17 cellular contexts compared by ENCODE assay signal in the genomic region with DNA sequence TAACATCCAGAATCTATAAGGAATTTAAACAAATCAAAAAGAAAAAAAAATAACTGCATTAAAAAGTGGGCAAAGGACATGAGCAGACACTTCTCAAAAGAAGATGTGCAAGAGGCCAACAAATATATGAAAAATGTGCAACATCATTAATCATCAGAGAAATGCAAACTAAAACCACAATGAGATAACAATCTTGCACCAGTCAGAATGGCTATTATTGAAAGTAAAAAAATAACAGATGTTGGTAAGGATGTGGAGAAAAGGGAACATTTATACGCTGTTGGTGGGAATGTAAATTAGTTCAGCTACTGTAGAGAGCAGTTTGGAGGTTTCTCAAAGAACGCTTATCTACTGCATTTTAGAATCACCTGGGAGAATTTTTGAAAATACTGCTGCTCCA.
DNase-seq lines count a peak whose midpoint lies in the region; ATAC-seq and TF ChIP-seq lines count a peak whose summit lies in the region.
"Had no signal": no experiment of that assay in that cellular context is flagged by ENCODE, and none has a peak within 500 bp of the region (broad histone marks: within the 10 kb centered on the region; RNA-seq: fewer than 3 reads in every experiment).

No MANE protein-coding gene starts in this region.

- H2AFZ ChIP-seq in SK-N-SH (ENCODE audit: low read depth) (no peak overlapping the region), KMS-11 (ENCODE audit: low read depth) (no peak overlapping the region)

- H3K27ac ChIP-seq in SK-N-SH (ENCODE audit: low read depth in 2 of 2, low read length in 1 of 2) = no peak overlapping the region
- peak overlapping the region; percentile 27; the same call in 1 of the 2 replicates for H3K27ac ChIP-seq in KMS-11
- H3K27ac ChIP-seq in SK-N-MC = peak overlapping the region; percentile 7; the same call in 1 of the 2 replicates
- H3K27ac ChIP-seq in foreskin keratinocyte = no peak overlapping the region
- H3K27ac ChIP-seq: 22Rv1 had no signal

- H3K4me3 ChIP-seq in SK-N-SH (ENCODE audit: low read depth in 2 of 2, low read length in 1 of 2) (no peak overlapping the region), KMS-11 (IDR thresholded peaks at IDR 0.05; ENCODE audit: insufficient read depth, low read depth, low read length) (peak overlapping the region; percentile 32), SK-N-MC (peak overlapping the region; percentile 8)
- H3K4me3 ChIP-seq: MG63 had no signal

- no peak overlapping the region for H3K9ac ChIP-seq in SK-N-SH
- H3K9ac ChIP-seq in KMS-11 = no peak overlapping the region; the same call in 1 of the 2 replicates
- no peak overlapping the region for H3K9ac ChIP-seq in SK-N-MC (ENCODE audit: insufficient read length)

- TF ChIP-seq CTCF in SK-N-SH (IDR thresholded peaks at IDR 0.05) (no peak), KMS-11 (conservative IDR thresholded peaks at IDR 0.05; ENCODE audit: low read depth, low read length) (no peak), foreskin keratinocyte (conservative IDR thresholded peaks at IDR 0.05) (no peak)

- WGBS in SK-N-SH (ENCODE audit: low lambda C conversion rate) = 36% methylated on average over 2 of the region's 2 CpGs

- H3K9me3 ChIP-seq in SK-N-SH = no peaks in the 10 kb centered on the region; the same call in 1 of the 2 replicates
- no peaks in the 10 kb centered on the region for H3K9me3 ChIP-seq in SK-N-MC (ENCODE audit: low read depth, low read length)
- H3K9me3 ChIP-seq: MG63 had no signal

- DNase-seq in SK-N-SH (no peak), SK-N-MC (ENCODE audit: low read depth, low spot score) (peak; percentile 76), foreskin keratinocyte (peak; percentile 5 to 24), NCI-H187 treated with DMSO at 0.1 percent for 48 hours (lab: John Stamatoyannopoulos, UW) (no peak), NCI-H1694 (lab: John Stamatoyannopoulos, UW) (no peak), LoVo (ENCODE audit: low spot score) (no peak)
- DNase-seq: AML-193, GDM1, H9, MG63, NCI-H1105 treated with DMSO at 0.1 percent for 48 hours, NCI-H2029, NCI-H510A, SIG-M5 had no signal

- H3K36me3 ChIP-seq in SK-N-SH (replicated peaks in 1 of 2; ENCODE audit: control insufficient read depth in 1 of 2, insufficient read depth in 2 of 2, low read length in 1 of 2) (no peaks in the 10 kb centered on the region), KMS-11 (ENCODE audit: insufficient read depth) (no peaks in the 10 kb centered on the region), SK-N-MC (ENCODE audit: insufficient read depth, low read length) (no peaks in the 10 kb centered on the region)
- H3K36me3 ChIP-seq: MG63 had no signal

- no peak overlapping the region for H3K4me2 ChIP-seq in SK-N-SH
- peak overlapping the region; percentile 51 for H3K4me2 ChIP-seq in KMS-11

- H3K4me1 ChIP-seq in SK-N-SH (ENCODE audit: control insufficient read depth in 1 of 2, insufficient read depth in 2 of 2, low read depth in 1 of 2, low read length in 1 of 2) (no peaks in the 10 kb centered on the region), KMS-11 (ENCODE audit: low read depth, poor library complexity, severe bottlenecking) (peaks cover 25% of the 10 kb centered on the region), foreskin keratinocyte (no peaks in the 10 kb centered on the region)

- TF ChIP-seq RAD21 in SK-N-SH (IDR thresholded peaks at IDR 0.05; ENCODE audit: low read length) = no peak

- H3K27me3 ChIP-seq in SK-N-SH (ENCODE audit: insufficient read depth) (no peaks in the 10 kb centered on the region), KMS-11 (ENCODE audit: insufficient read depth, low read depth) (no peaks in the 10 kb centered on the region), foreskin keratinocyte (no peaks in the 10 kb centered on the region)
- H3K27me3 ChIP-seq: MG63 had no signal

- H3F3A ChIP-seq in SK-N-SH (replicated peaks; ENCODE audit: insufficient read depth) = no peaks in the 10 kb centered on the region

- CTCF ChIA-PET in SK-N-SH (lab: Yijun Ruan, JAX) = interaction anchor here (1.0 kb wide), 2 partner anchors 9 to 13 kb away, joined by 3 read pairs; no protein-coding TSS in a partner anchor

- no peak for ATAC-seq in SK-N-SH treated with all-trans-retinoic acid at 6 μM for 48 hours
- no peak for ATAC-seq in foreskin keratinocyte

- no peaks in the 10 kb centered on the region for H4K20me1 ChIP-seq in SK-N-SH (ENCODE audit: insufficient read depth)
- H4K20me1 ChIP-seq in KMS-11 (ENCODE audit: insufficient read depth) = no peaks in the 10 kb centered on the region

- no peaks in the 10 kb centered on the region for H3K9me2 ChIP-seq in SK-N-SH

- TF ChIP-seq EP300 in SK-N-SH (IDR thresholded peaks at IDR 0.05; ENCODE audit: borderline replicate concordance in 1 of 2, low read depth in 1 of 2, low read length in 1 of 2) = no peak

- no peaks in the 10 kb centered on the region for H3K79me2 ChIP-seq in SK-N-SH (ENCODE audit: insufficient read depth)
- H3K79me2 ChIP-seq in KMS-11 (ENCODE audit: insufficient read depth, low read depth) = no peaks in the 10 kb centered on the region

- POLR2A ChIA-PET in SK-N-SH (lab: Yijun Ruan, JAX) = no interaction called here

TF ChIP-seq in SK-N-SH, 30 proteins besides CTCF, POLR2A, EP300 and RAD21:
- TF ChIP-seq CHD2 (IDR thresholded peaks at IDR 0.05; ENCODE audit: low read length, partially characterized antibody) (no peak), RXRA (IDR thresholded peaks at IDR 0.05; ENCODE audit: borderline replicate concordance, low read depth) (no peak), GATA2 (CRISPR knock-in tag; IDR thresholded peaks at IDR 0.05) (peak; percentile 31; the same call in 1 of the 2 replicates)

TF ChIP-seq in SK-N-SH treated with all-trans-retinoic acid at 6 μM for 48 hours, 23 proteins besides CTCF, POLR2A, EP300 and RAD21:
- TF ChIP-seq RARB (CRISPR knock-in tag; IDR thresholded peaks at IDR 0.05) (no peak), SNAI2 (CRISPR knock-in tag; IDR thresholded peaks at IDR 0.05) (no peak)
- TF ChIP-seq, protein P1, sequence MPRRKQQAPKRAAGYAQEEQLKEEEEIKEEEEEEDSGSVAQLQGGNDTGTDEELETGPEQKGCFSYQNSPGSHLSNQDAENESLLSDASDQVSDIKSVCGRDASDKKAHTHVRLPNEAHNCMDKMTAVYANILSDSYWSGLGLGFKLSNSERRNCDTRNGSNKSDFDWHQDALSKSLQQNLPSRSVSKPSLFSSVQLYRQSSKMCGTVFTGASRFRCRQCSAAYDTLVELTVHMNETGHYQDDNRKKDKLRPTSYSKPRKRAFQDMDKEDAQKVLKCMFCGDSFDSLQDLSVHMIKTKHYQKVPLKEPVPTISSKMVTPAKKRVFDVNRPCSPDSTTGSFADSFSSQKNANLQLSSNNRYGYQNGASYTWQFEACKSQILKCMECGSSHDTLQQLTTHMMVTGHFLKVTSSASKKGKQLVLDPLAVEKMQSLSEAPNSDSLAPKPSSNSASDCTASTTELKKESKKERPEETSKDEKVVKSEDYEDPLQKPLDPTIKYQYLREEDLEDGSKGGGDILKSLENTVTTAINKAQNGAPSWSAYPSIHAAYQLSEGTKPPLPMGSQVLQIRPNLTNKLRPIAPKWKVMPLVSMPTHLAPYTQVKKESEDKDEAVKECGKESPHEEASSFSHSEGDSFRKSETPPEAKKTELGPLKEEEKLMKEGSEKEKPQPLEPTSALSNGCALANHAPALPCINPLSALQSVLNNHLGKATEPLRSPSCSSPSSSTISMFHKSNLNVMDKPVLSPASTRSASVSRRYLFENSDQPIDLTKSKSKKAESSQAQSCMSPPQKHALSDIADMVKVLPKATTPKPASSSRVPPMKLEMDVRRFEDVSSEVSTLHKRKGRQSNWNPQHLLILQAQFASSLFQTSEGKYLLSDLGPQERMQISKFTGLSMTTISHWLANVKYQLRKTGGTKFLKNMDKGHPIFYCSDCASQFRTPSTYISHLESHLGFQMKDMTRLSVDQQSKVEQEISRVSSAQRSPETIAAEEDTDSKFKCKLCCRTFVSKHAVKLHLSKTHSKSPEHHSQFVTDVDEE (CRISPR knock-in tag; IDR thresholded peaks at IDR 0.05) = no peak
TF ChIP-seq in SK-N-SH treated with all-trans-retinoic acid at 6 μM for 48 hours: peak in this region for 0.

Comparison
In these comparisons a context has a peak if more than half of its experiments do, and no peak if none do; other contexts are left out.
1. DNase-seq: peak in SK-N-MC (single experiment) and foreskin keratinocyte (2 of 2); none in SK-N-SH (single experiment), NCI-H187 treated with DMSO at 0.1 percent for 48 hours (single experiment), NCI-H1694 (single experiment) and LoVo (single experiment).
2. H3K27ac ChIP-seq: peak in KMS-11 (single experiment) and SK-N-MC (single experiment); none in SK-N-SH (0 of 2) and foreskin keratinocyte (single experiment).
3. H3K4me3 ChIP-seq: peak in KMS-11 (single experiment) and SK-N-MC (single experiment); none in SK-N-SH (0 of 2).